1 cellular context compared by ENCODE assay signal in the genomic region with DNA sequence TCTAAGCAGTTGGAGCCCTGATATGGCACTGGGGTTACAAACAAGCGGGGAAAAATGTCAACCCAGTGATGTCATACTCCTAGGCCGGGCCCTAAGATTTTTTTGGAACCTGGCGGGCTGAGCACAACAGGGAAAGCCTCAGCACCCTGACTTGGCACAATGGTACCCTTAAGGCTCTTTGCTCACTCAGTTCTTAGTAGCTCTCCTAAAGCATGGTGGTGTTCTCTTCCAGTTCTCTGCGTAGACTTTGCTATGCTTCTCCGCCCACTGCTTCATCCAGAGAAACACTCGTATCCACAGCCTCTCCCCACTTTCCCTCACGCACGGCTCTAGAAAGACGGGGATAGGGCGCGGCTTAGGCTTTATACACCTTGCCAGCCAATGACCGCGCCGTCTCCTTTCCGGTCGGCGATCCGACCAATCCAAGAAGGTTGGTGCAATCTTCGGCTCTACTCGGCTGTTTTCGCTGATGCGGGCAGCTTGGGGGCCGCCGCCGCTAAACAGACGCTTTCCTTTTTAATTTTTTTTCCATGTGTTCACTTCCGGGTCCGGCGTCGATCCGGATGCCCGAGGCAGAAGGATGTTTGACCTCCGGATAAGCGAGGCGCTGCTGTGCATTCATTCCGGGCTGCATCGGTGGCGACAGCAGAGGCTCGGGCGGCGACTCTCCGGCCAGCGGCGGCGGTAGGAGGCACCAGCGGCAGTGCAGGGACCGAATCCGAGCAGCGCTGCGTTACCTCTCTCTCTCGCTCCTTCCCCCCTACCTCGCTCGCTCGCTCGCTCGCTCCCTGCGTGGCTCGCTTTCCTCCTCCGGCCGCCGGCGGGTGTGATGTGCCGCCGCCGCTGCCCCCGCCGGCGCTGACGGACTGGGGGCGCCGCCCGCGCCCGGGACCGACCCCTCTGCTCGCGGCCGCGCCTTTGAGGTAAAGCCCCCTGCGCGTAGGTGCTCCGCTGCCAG.
A peak's percentile ranks its signal among the peaks of the same experiment; 100 is the strongest.
TF ChIP-seq lines count a peak whose summit lies in the region.

CSNK1G3 (plus strand) TSS at position 530 of the 958 bp plus-strand sequence. CDS start 33,487 bp downstream, outside the sequence.

TF ChIP-seq in GM23338, 12 proteins besides CTCF, POLR2A, EP300 and RAD21:
- TF ChIP-seq EZH2 (IDR thresholded peaks at IDR 0.05; ENCODE audit: low read depth, unreplicated experiment) (no peak), STAT1 (IDR thresholded peaks at IDR 0.05; ENCODE audit: unreplicated experiment) (no peak), NANOG (IDR thresholded peaks at IDR 0.05; ENCODE audit: borderline replicate concordance) (no peak), EZH2phosphoT487 (IDR thresholded peaks at IDR 0.05; ENCODE audit: unreplicated experiment) (no peak), ZNF331 (CRISPR knock-in tag; IDR thresholded peaks at IDR 0.05; ENCODE audit: low read depth) (no peak), CREB1 (CRISPR knock-in tag; IDR thresholded peaks at IDR 0.05; ENCODE audit: low read depth) (no peak; the same call in 1 of the 2 replicates), JUNB (IDR thresholded peaks at IDR 0.05; ENCODE audit: unreplicated experiment) (no peak), POLR2AphosphoS5 (IDR thresholded peaks at IDR 0.05; ENCODE audit: low read depth) (peak; percentile 100), ZNF114 (CRISPR knock-in tag; IDR thresholded peaks at IDR 0.05) (peak; percentile 67; the same call in 1 of the 2 replicates)
- TF ChIP-seq, protein P1, sequence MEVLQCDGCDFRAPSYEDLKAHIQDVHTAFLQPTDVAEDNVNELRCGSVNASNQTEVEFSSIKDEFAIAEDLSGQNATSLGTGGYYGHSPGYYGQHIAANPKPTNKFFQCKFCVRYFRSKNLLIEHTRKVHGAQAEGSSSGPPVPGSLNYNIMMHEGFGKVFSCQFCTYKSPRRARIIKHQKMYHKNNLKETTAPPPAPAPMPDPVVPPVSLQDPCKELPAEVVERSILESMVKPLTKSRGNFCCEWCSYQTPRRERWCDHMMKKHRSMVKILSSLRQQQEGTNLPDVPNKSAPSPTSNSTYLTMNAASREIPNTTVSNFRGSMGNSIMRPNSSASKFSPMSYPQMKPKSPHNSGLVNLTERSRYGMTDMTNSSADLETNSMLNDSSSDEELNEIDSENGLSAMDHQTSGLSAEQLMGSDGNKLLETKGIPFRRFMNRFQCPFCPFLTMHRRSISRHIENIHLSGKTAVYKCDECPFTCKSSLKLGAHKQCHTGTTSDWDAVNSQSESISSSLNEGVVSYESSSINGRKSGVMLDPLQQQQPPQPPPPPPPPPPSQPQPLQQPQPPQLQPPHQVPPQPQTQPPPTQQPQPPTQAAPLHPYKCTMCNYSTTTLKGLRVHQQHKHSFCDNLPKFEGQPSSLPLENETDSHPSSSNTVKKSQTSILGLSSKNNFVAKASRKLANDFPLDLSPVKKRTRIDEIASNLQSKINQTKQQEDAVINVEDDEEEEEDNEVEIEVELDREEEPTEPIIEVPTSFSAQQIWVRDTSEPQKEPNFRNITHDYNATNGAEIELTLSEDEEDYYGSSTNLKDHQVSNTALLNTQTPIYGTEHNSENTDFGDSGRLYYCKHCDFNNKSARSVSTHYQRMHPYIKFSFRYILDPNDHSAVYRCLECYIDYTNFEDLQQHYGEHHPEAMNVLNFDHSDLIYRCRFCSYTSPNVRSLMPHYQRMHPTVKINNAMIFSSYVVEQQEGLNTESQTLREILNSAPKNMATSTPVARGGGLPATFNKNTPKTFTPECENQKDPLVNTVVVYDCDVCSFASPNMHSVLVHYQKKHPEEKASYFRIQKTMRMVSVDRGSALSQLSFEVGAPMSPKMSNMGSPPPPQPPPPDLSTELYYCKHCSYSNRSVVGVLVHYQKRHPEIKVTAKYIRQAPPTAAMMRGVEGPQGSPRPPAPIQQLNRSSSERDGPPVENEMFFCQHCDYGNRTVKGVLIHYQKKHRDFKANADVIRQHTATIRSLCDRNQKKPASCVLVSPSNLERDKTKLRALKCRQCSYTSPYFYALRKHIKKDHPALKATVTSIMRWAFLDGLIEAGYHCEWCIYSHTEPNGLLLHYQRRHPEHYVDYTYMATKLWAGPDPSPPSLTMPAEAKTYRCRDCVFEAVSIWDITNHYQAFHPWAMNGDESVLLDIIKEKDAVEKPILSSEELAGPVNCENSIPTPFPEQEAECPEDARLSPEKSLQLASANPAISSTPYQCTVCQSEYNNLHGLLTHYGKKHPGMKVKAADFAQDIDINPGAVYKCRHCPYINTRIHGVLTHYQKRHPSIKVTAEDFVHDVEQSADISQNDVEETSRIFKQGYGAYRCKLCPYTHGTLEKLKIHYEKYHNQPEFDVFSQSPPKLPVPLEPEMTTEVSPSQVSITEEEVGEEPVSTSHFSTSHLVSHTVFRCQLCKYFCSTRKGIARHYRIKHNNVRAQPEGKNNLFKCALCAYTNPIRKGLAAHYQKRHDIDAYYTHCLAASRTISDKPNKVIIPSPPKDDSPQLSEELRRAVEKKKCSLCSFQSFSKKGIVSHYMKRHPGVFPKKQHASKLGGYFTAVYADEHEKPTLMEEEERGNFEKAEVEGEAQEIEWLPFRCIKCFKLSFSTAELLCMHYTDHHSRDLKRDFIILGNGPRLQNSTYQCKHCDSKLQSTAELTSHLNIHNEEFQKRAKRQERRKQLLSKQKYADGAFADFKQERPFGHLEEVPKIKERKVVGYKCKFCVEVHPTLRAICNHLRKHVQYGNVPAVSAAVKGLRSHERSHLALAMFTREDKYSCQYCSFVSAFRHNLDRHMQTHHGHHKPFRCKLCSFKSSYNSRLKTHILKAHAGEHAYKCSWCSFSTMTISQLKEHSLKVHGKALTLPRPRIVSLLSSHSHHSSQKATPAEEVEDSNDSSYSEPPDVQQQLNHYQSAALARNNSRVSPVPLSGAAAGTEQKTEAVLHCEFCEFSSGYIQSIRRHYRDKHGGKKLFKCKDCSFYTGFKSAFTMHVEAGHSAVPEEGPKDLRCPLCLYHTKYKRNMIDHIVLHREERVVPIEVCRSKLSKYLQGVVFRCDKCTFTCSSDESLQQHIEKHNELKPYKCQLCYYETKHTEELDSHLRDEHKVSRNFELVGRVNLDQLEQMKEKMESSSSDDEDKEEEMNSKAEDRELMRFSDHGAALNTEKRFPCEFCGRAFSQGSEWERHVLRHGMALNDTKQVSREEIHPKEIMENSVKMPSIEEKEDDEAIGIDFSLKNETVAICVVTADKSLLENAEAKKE (CRISPR knock-in tag; IDR thresholded peaks at IDR 0.05), result no peak
- TF ChIP-seq, protein P2, sequence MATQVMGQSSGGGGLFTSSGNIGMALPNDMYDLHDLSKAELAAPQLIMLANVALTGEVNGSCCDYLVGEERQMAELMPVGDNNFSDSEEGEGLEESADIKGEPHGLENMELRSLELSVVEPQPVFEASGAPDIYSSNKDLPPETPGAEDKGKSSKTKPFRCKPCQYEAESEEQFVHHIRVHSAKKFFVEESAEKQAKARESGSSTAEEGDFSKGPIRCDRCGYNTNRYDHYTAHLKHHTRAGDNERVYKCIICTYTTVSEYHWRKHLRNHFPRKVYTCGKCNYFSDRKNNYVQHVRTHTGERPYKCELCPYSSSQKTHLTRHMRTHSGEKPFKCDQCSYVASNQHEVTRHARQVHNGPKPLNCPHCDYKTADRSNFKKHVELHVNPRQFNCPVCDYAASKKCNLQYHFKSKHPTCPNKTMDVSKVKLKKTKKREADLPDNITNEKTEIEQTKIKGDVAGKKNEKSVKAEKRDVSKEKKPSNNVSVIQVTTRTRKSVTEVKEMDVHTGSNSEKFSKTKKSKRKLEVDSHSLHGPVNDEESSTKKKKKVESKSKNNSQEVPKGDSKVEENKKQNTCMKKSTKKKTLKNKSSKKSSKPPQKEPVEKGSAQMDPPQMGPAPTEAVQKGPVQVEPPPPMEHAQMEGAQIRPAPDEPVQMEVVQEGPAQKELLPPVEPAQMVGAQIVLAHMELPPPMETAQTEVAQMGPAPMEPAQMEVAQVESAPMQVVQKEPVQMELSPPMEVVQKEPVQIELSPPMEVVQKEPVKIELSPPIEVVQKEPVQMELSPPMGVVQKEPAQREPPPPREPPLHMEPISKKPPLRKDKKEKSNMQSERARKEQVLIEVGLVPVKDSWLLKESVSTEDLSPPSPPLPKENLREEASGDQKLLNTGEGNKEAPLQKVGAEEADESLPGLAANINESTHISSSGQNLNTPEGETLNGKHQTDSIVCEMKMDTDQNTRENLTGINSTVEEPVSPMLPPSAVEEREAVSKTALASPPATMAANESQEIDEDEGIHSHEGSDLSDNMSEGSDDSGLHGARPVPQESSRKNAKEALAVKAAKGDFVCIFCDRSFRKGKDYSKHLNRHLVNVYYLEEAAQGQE (IDR thresholded peaks at IDR 0.05; ENCODE audit: unreplicated experiment), result no peak
- TF ChIP-seq, protein P3, sequence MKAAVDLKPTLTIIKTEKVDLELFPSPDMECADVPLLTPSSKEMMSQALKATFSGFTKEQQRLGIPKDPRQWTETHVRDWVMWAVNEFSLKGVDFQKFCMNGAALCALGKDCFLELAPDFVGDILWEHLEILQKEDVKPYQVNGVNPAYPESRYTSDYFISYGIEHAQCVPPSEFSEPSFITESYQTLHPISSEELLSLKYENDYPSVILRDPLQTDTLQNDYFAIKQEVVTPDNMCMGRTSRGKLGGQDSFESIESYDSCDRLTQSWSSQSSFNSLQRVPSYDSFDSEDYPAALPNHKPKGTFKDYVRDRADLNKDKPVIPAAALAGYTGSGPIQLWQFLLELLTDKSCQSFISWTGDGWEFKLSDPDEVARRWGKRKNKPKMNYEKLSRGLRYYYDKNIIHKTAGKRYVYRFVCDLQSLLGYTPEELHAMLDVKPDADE (IDR thresholded peaks at IDR 0.05), result 0 out of 2 replicates have a peak, but pooled peaks have one; percentile 12
TF ChIP-seq in GM23338: peak in this region for 3.
